10 cellular contexts compared by ENCODE assay signal in genomic region chr19:12940897-12941296, GRCh38. TPM values are rescaled to one million over a fixed set of nuclear protein-coding genes. Genes with fewer than 3 reads are reported as not detected.
DNase-seq lines count a peak whose midpoint lies in the region; ATAC-seq and TF ChIP-seq lines count a peak whose summit lies in the region.
"Had no signal": no experiment of that assay in that cellular context is flagged by ENCODE, and none has a peak within 500 bp of the region (broad histone marks: within the 10 kb centered on the region; RNA-seq: fewer than 3 reads in every experiment).

No MANE protein-coding gene starts in this region.

- peak overlapping the region; percentile 98; the same call in 1 of the 2 replicates for H3K9ac ChIP-seq in PC-3 (ENCODE audit: low read length)
- H3K9ac ChIP-seq in endodermal cell (ENCODE audit: extremely low read depth, low read length, poor library complexity, severe bottlenecking) = peak overlapping the region; percentile 99

- intact Hi-C loops in PC-3 (cut with micrococcal nuclease) = no loop called here

- H3K4me1 Mint-ChIP-seq in endodermal cell = peaks cover 31% of the 10 kb centered on the region

- H3K27ac ChIP-seq in PC-3 (ENCODE audit: low read length) (no peak overlapping the region), endodermal cell (ENCODE audit: low read depth, low read length) (no peak overlapping the region)

- H3K36me3 ChIP-seq in PC-3 (ENCODE audit: low read depth, low read length) (peaks cover 51% of the 10 kb centered on the region), endodermal cell (ENCODE audit: control insufficient read depth, insufficient read depth, low read length) (peaks cover 59% of the 10 kb centered on the region)

- H3K27me3 ChIP-seq in PC-3 (ENCODE audit: low read length) (no peaks in the 10 kb centered on the region), endodermal cell (ENCODE audit: control insufficient read depth, insufficient read depth, low read length, poor library complexity, severe bottlenecking) (no peaks in the 10 kb centered on the region)

- no peak for DNase-seq in PC-3
- DNase-seq in endodermal cell = no peak
- no peak for DNase-seq in retinal pigment epithelial cell (ENCODE audit: low read depth)
- DNase-seq in stimulated activated CD4-positive, alpha-beta T cell treated with anti-CD3 and anti-CD28 coated beads, Interleukin-4, amount 100 ng/mL, for 4 hours = no peak
- DNase-seq in cerebellum (ENCODE audit: low spot score) = no peak
- DNase-seq: activated CD8-positive, alpha-beta memory T cell treated with anti-CD3 and anti-CD28 coated beads for 24 hours; NCI-H446 had no signal

- H2AFZ ChIP-seq in PC-3 (ENCODE audit: low read length) = no peak overlapping the region

- BruUV-seq in PC-3 (replicated peaks; lab: Mats Ljungman, UMichigan) = no TSS peak

- H3K9me3 ChIP-seq in PC-3 (ENCODE audit: low read length) = no peaks in the 10 kb centered on the region
- no peaks in the 10 kb centered on the region for H3K9me3 ChIP-seq in endodermal cell (ENCODE audit: control insufficient read depth, low read length)

- peak overlapping the region; percentile 97 for H3K4me3 ChIP-seq in GM12875 (ENCODE audit: low read depth, low read length)
- H3K4me3 ChIP-seq in PC-3 (ENCODE audit: low read length) = peak overlapping the region; percentile 95
- peak overlapping the region; percentile 99 for H3K4me3 ChIP-seq in endodermal cell (ENCODE audit: low read length)
- peak overlapping the region; percentile 14 for H3K4me3 ChIP-seq in retinal pigment epithelial cell (ENCODE audit: low read length)

- ATAC-seq in PC-3 (no peak), GM19035 (IDR thresholded peaks at IDR 0.05; ENCODE audit: unreplicated experiment) (no peak)

- TF ChIP-seq CTCF in GM12875 (IDR thresholded peaks at IDR 0.05; ENCODE audit: borderline replicate concordance, insufficient read depth, low read depth, low read length) = no peak
- no peak for TF ChIP-seq CTCF in PC-3 (conservative IDR thresholded peaks at IDR 0.05; ENCODE audit: low read depth, low read length)
- no peak for TF ChIP-seq CTCF in endodermal cell (conservative IDR thresholded peaks at IDR 0.05)
- TF ChIP-seq CTCF in retinal pigment epithelial cell (conservative IDR thresholded peaks at IDR 0.05; ENCODE audit: low read depth, low read length) = no peak

- H3K9me3 Mint-ChIP-seq in endodermal cell = no peaks in the 10 kb centered on the region

- peaks cover 37% of the 10 kb centered on the region for H3F3A ChIP-seq in PC-3 (ENCODE audit: low read length, unreplicated experiment)

- H3K27ac Mint-ChIP-seq in endodermal cell = peak overlapping the region; percentile 97

- no peaks in the 10 kb centered on the region for H3K27me3 Mint-ChIP-seq in endodermal cell (ENCODE audit: insufficient read depth)

- peak overlapping the region; percentile 92 for H3K4me2 ChIP-seq in PC-3 (ENCODE audit: low read length)

- CTCF ChIA-PET in PC-3 (lab: Charles Lee) = no interaction called here

- no peaks in the 10 kb centered on the region for H3K9me2 ChIP-seq in PC-3 (replicated peaks; ENCODE audit: low read length)

- H4K20me1 ChIP-seq in PC-3 (ENCODE audit: low read length) = peaks cover 37% of the 10 kb centered on the region

- H3K4me3 Mint-ChIP-seq in endodermal cell = peak overlapping the region; percentile 100

- 96 to 100% methylated on average over 2 of the region's 2 CpGs for WGBS in endodermal cell (ENCODE audit: insufficient coverage in 1 of 2, insufficient read length in 1 of 2), 2 experiments

- peaks cover 42% of the 10 kb centered on the region for H3K79me2 ChIP-seq in PC-3 (ENCODE audit: low read length)

- POLR2A ChIA-PET in PC-3 (lab: Charles Lee; ENCODE audit: unreplicated experiment) = no interaction called here

- peaks cover 64% of the 10 kb centered on the region for H3K36me3 Mint-ChIP-seq in endodermal cell (ENCODE audit: low read depth)

- peaks cover 32% of the 10 kb centered on the region for H3K4me1 ChIP-seq in PC-3 (ENCODE audit: insufficient read depth, low read length)
- H3K4me1 ChIP-seq in endodermal cell (ENCODE audit: control insufficient read depth, insufficient read depth, low read length) = peaks cover 12% of the 10 kb centered on the region

RNA-seq across cellular contexts. Expression of gene CALR, which starts 2.5 kb away (rescaled TPM):
- total RNA-seq in PC-3 (2014; rRNA removed) (2,022 and 2,043 TPM in 2 replicates), endodermal cell (1,000 to 10,000 TPM in 1 of 2 donors, 100 to 1,000 TPM in 1; 873 to 1,303 TPM), cerebellum (215 TPM)
- 723 TPM for polyA plus RNA-seq in endodermal cell (2013, experiment 1 of 2)
- polyA plus RNA-seq in endodermal cell (2013, experiment 2 of 2) = 735 TPM

RNA-seq across cellular contexts. Expression of gene RAD23A, which starts 4.8 kb away (rescaled TPM):
- 389 and 418 TPM in 2 replicates for total RNA-seq in PC-3 (2014; rRNA removed)
- total RNA-seq in endodermal cell = 100 to 1,000 TPM in 1 of 2 donors, 10 to 100 TPM in 1; 75.5 to 117 TPM
- 91.9 TPM for polyA plus RNA-seq in endodermal cell (2013, experiment 1 of 2)
- 87.3 TPM for polyA plus RNA-seq in endodermal cell (2013, experiment 2 of 2)
- 24.1 TPM for total RNA-seq in cerebellum

RNA-seq across cellular contexts. Expression of gene FARSA, which starts 7.4 kb away (rescaled TPM):
- total RNA-seq in PC-3 (2014; rRNA removed) (194 and 339 TPM in 2 replicates), endodermal cell (10 to 100 TPM; 65.1 to 70.8 TPM), cerebellum (42.3 TPM)
- polyA plus RNA-seq in endodermal cell (2013, experiment 1 of 2) = 43.7 TPM
- 40.0 TPM for polyA plus RNA-seq in endodermal cell (2013, experiment 2 of 2)

RNA-seq across cellular contexts. Expression of gene GADD45GIP1, which starts 16.1 kb away (rescaled TPM):
- total RNA-seq in PC-3 (2014; rRNA removed) = 219 and 352 TPM in 2 replicates
- 10 to 100 TPM; 31.0 to 34.9 TPM for total RNA-seq in endodermal cell
- polyA plus RNA-seq in endodermal cell (2013, experiment 1 of 2) = 37.5 TPM
- polyA plus RNA-seq in endodermal cell (2013, experiment 2 of 2) = 41.7 TPM
- total RNA-seq in cerebellum = 7.2 TPM

RNA-seq across cellular contexts. Expression of gene SYCE2, which starts 21.8 kb away (rescaled TPM):
- 0.40 and 0.95 TPM in 2 replicates for total RNA-seq in PC-3 (2014; rRNA removed)
- 1 to 10 TPM; 2.4 to 3.9 TPM for total RNA-seq in endodermal cell
- 3.6 TPM for polyA plus RNA-seq in endodermal cell (2013, experiment 1 of 2)
- 4.3 TPM for polyA plus RNA-seq in endodermal cell (2013, experiment 2 of 2)
- 0.27 TPM for total RNA-seq in cerebellum
- total RNA-seq: subcutaneous adipose tissue had no signal

Comparison
In these comparisons a context has a peak if more than half of its experiments do, and no peak if none do; other contexts are left out.
1. H3K4me3 ChIP-seq: peak in every context shown above with its lines; median percentile 99 in endodermal cell; 97 in GM12875; 95 in PC-3; 14 in retinal pigment epithelial cell.